ENCODE assay signal across 13 cellular contexts in the genomic region with DNA sequence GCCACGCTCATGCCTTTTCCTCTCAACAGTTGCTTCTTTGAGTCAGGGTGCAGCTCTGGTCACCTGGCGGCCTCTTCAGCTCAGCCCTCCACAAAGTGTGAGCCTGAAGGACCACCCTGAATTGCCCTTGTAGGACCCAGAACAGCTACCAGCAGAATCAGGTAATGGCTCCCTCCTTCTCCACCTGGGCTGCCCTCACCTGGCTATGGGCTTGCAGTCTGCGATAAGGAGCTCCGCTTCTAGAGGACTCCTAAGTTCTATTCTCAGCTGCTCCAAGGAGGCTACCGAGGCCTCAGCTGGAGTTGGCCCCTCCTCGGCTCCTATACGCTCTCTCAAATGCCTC. TPM values are rescaled to one million over a fixed set of nuclear protein-coding genes. Genes with fewer than 3 reads are reported as not detected.
DNase-seq lines count a peak whose midpoint lies in the region; ATAC-seq, FAIRE-seq and TF ChIP-seq lines count a peak whose summit lies in the region.
"Had no signal": no experiment of that assay in that cellular context is flagged by ENCODE, and none has a peak within 500 bp of the region (broad histone marks: within the 10 kb centered on the region; RNA-seq: fewer than 3 reads in every experiment).

No MANE protein-coding gene starts in this region.

- no peaks in the 10 kb centered on the region for H3K9me3 Mint-ChIP-seq in stimulated activated memory B cell treated with anti-CD40 and anti-IgM and Interleukin-4, amounts not matched to agents 10 μg/mL and 1 μg/mL and 100 μg/mL, for 72 hours

- TF ChIP-seq POLR2A in HCT116 (IDR thresholded peaks at IDR 0.05; ENCODE audit: borderline replicate concordance, extremely low read depth, insufficient read depth, insufficient read length) = no peak
- TF ChIP-seq POLR2A in HepG2 (IDR thresholded peaks at IDR 0.05; ENCODE audit: insufficient read depth in 1 of 2, low read depth in 2 of 2, low read length in 2 of 2) = no peak

- no peak overlapping the region for H2BK15ac ChIP-seq in mesendoderm (replicated peaks; ENCODE audit: low read depth)

- POLR2A ChIA-PET in HCT116 (lab: Charles Lee) = interaction anchor here (0.9 to 2.8 kb wide), 3 partner anchors 13 to 133 kb away, joined by 3 to 17 read pairs (median 13); a partner anchor contains a TSS
- POLR2A ChIA-PET in HepG2 (lab: Yijun Ruan, JAX) = interaction anchor here (0.7 to 3.4 kb wide), 25 partner anchors 8 to 230 kb away, joined by 3 to 28 read pairs (median 4); a partner anchor contains a TSS

- H3K4me2 ChIP-seq in HCT116 (ENCODE audit: low read length) = peak overlapping the region; percentile 91
- H3K4me2 ChIP-seq in HepG2 (ENCODE audit: low read depth, low read length) = peak overlapping the region; percentile 94
- H3K4me2 ChIP-seq in mesendoderm (ENCODE audit: low read length) = no peak overlapping the region

- RAD21 ChIA-PET in HCT116 (lab: Charles Lee; ENCODE audit: low non-redundant PET in 1 of 2, low total read pairs in 2 of 2, uncharacterized antibody in 2 of 2, unreplicated experiment in 2 of 2) = interaction anchor here in 1 of 2 experiments (0.6 kb wide), 1 partner anchor 31 kb away, joined by 3 read pairs; no protein-coding TSS in a partner anchor

- no peak overlapping the region for H2BK120ac ChIP-seq in mesendoderm (ENCODE audit: low read depth, low read length)

- ATAC-seq in HCT116 = no peak
- no peak for ATAC-seq in HepG2
- ATAC-seq in stimulated activated memory B cell treated with anti-CD40 and anti-IgM and Interleukin-4, amounts not matched to agents 10 μg/mL and 1 μg/mL and 100 μg/mL, for 72 hours = no peak
- ATAC-seq: gastrocnemius medialis had no signal

- H3K9ac ChIP-seq in HCT116 (ENCODE audit: low read length) (peak overlapping the region; percentile 72), HepG2 (ENCODE audit: insufficient read depth, low read depth, low read length) (peak overlapping the region; percentile 80), mesendoderm (ENCODE audit: low read length) (no peak overlapping the region)

- H3K36me3 Mint-ChIP-seq in stimulated activated memory B cell treated with anti-CD40 and anti-IgM and Interleukin-4, amounts not matched to agents 10 μg/mL and 1 μg/mL and 100 μg/mL, for 72 hours = peaks cover 49% of the 10 kb centered on the region

- DNase-seq in HCT116 (ENCODE audit: low read depth, low spot score) (no peak), caudate nucleus (lab: John Stamatoyannopoulos, UW) (no peak), HepG2 (ENCODE audit: low spot score) (no peak), mesendoderm (no peak), NCI-H524 (lab: John Stamatoyannopoulos, UW) (no peak), G401 (ENCODE audit: low spot score) (no peak), anterior cingulate cortex (lab: John Stamatoyannopoulos, UW) (no peak)
- DNase-seq: activated naive CD4-positive, alpha-beta T cell; gastrocnemius medialis; T-helper 9 cell had no signal

- H2AFZ ChIP-seq in HCT116 (ENCODE audit: low read depth, low read length, poor library complexity, severe bottlenecking) (no peak overlapping the region), HepG2 (ENCODE audit: low read length) (no peak overlapping the region)

- no peaks in the 10 kb centered on the region for H3K9me2 ChIP-seq in HCT116 (ENCODE audit: insufficient read depth)

- H3K4me3 ChIP-seq in HCT116 (replicated peaks in 1 of 2; ENCODE audit: low read depth in 1 of 2, low read length in 2 of 2) = peak overlapping the region in 1 of 2 experiments; percentile 55; a peak in 2 of 4 replicates
- peak overlapping the region; percentile 45 to 67 (median 48); a peak in 5 of 6 replicates for H3K4me3 ChIP-seq in HepG2 (replicated peaks in 1 of 3; ENCODE audit: insufficient read depth in 1 of 3, low read depth in 2 of 3, low read length in 3 of 3)
- H3K4me3 ChIP-seq in mesendoderm (ENCODE audit: low read length) = no peak overlapping the region
- H3K4me3 ChIP-seq: gastrocnemius medialis had no signal

- WGBS in HepG2 (ENCODE audit: low lambda C conversion rate) = 63% methylated on average over 7 of the region's 7 CpGs
- WGBS in mesendoderm (ENCODE audit: extremely low coverage, insufficient coverage, low lambda C conversion rate) = no CpG with 5 or more reads among the region's 7 CpGs

- no peak overlapping the region for H3K4ac ChIP-seq in mesendoderm (ENCODE audit: low read depth, low read length)

- BruUV-seq in HCT116 (replicated peaks; lab: Mats Ljungman, UMichigan) = TSS peak; percentile 78
- BruUV-seq in HepG2 (replicated peaks; lab: Mats Ljungman, UMichigan) = TSS peak; percentile 92

- CTCF ChIA-PET in HCT116 (lab: Charles Lee) (interaction anchor here (0.7 to 3.6 kb wide), 5 partner anchors 7 to 103 kb away, joined by 3 to 80 read pairs (median 18); a partner anchor contains a TSS), HepG2 (lab: Yijun Ruan, JAX; ENCODE audit: low intra/inter-chr PET ratio, low total read pairs) (interaction anchor here (2.1 kb wide), 1 partner anchor 13 kb away, joined by 6 read pairs; no protein-coding TSS in a partner anchor)

- H3K4me1 Mint-ChIP-seq in stimulated activated memory B cell treated with anti-CD40 and anti-IgM and Interleukin-4, amounts not matched to agents 10 μg/mL and 1 μg/mL and 100 μg/mL, for 72 hours = peaks cover 13% of the 10 kb centered on the region

- H3K27ac ChIP-seq in HCT116 (ENCODE audit: low read depth, low read length) (peak overlapping the region; percentile 77), caudate nucleus (ENCODE audit: low read depth, low read length) (peak overlapping the region; percentile 99), HepG2 (ENCODE audit: extremely low read length, insufficient read depth, low read length) (peak overlapping the region; percentile 85), mesendoderm (ENCODE audit: low read depth, low read length) (no peak overlapping the region)
- H3K27ac ChIP-seq: gastrocnemius medialis had no signal

- no peak for FAIRE-seq in HepG2 (lab: Jason Lieb, UNC)
- FAIRE-seq: colon had no signal

- H3K4me3 Mint-ChIP-seq in stimulated activated memory B cell treated with anti-CD40 and anti-IgM and Interleukin-4, amounts not matched to agents 10 μg/mL and 1 μg/mL and 100 μg/mL, for 72 hours = no peak overlapping the region

- no peak overlapping the region for H2BK5ac ChIP-seq in mesendoderm (ENCODE audit: low read length)

- H3K18ac ChIP-seq in mesendoderm (ENCODE audit: low read length) = no peak overlapping the region

- H4K5ac ChIP-seq in mesendoderm (ENCODE audit: low read length) = no peak overlapping the region

- peaks cover 34 to 55% of the 10 kb centered on the region in 2 experiments for H3K4me1 ChIP-seq in HCT116 (ENCODE audit: control insufficient read depth in 1 of 2, insufficient read depth in 2 of 2, low read length in 2 of 2)
- peaks cover 25% of the 10 kb centered on the region for H3K4me1 ChIP-seq in HepG2 (ENCODE audit: insufficient read depth, low read length)
- no peaks in the 10 kb centered on the region for H3K4me1 ChIP-seq in mesendoderm (ENCODE audit: control insufficient read depth, low read depth, low read length)
- H3K4me1 ChIP-seq: gastrocnemius medialis had no signal

- H4K20me1 ChIP-seq in HCT116 (ENCODE audit: insufficient read depth) = no peaks in the 10 kb centered on the region
- no peaks in the 10 kb centered on the region for H4K20me1 ChIP-seq in HepG2 (ENCODE audit: insufficient read depth, low read length)

- H4K8ac ChIP-seq in mesendoderm (ENCODE audit: low read depth, low read length) = no peak overlapping the region

- no peaks in the 10 kb centered on the region for H3K27me3 Mint-ChIP-seq in stimulated activated memory B cell treated with anti-CD40 and anti-IgM and Interleukin-4, amounts not matched to agents 10 μg/mL and 1 μg/mL and 100 μg/mL, for 72 hours

- TF ChIP-seq CTCF in HCT116 (IDR thresholded peaks at IDR 0.05 in 2 of 3, conservative IDR thresholded peaks at IDR 0.05 in 1 of 3; ENCODE audit: borderline replicate concordance in 1 of 3, insufficient read depth in 1 of 3, low read depth in 2 of 3, low read length in 2 of 3) (no peak), HepG2 (CRISPR knock-in tag; IDR thresholded peaks at IDR 0.05) (no peak; the same call in 1 of the 2 replicates)

- intact Hi-C loops in HCT116 (cut with micrococcal nuclease) (no loop called here), HepG2 (cut with micrococcal nuclease; ENCODE audit: unreplicated experiment) (loop anchor here (1.0 kb wide), 1 partner anchor 13 kb away; a partner anchor contains a TSS)

- no peaks in the 10 kb centered on the region for H3K79me1 ChIP-seq in mesendoderm (ENCODE audit: low read length)

- TF ChIP-seq EP300 in HepG2 (IDR thresholded peaks at IDR 0.05; ENCODE audit: low read depth in 2 of 2, low read length in 2 of 2) (no peak), HepG2 (CRISPR knock-in tag; IDR thresholded peaks at IDR 0.05; ENCODE audit: borderline replicate concordance) (no peak)

- in situ Hi-C loops in HepG2 (cut with HindIII; ENCODE audit: extremely low pct_ligation_motif_present, low pct_unique_long_range_greater_than_20kb) = no loop called here
- in situ Hi-C loops in G401 (cut with HindIII; ENCODE audit: low sequenced_read_pairs) = no loop called here

- H3K27ac Mint-ChIP-seq in stimulated activated memory B cell treated with anti-CD40 and anti-IgM and Interleukin-4, amounts not matched to agents 10 μg/mL and 1 μg/mL and 100 μg/mL, for 72 hours = peak overlapping the region; percentile 81

- H3K9me3 ChIP-seq in HCT116 (ENCODE audit: control insufficient read depth in 1 of 2, insufficient read depth in 1 of 2, low read depth in 1 of 2, low read length in 2 of 2) (no peaks in the 10 kb centered on the region), HepG2 (ENCODE audit: low read length) (no peaks in the 10 kb centered on the region)
- H3K9me3 ChIP-seq: gastrocnemius medialis had no signal

- no peak overlapping the region for H3K56ac ChIP-seq in mesendoderm (ENCODE audit: low read length)

- no peak overlapping the region for H3K23ac ChIP-seq in mesendoderm (ENCODE audit: low read length)

- TF ChIP-seq RAD21 in HCT116 (IDR thresholded peaks at IDR 0.05; ENCODE audit: low read depth) (no peak), HepG2 (CRISPR knock-in tag; IDR thresholded peaks at IDR 0.05) (no peak)

- peaks cover 16 to 19% of the 10 kb centered on the region in 2 experiments; a peak in 3 of 4 replicates for H3K36me3 ChIP-seq in HCT116 (ENCODE audit: control insufficient read depth in 1 of 2, insufficient read depth in 2 of 2, low read length in 2 of 2)
- peaks cover 15 to 28% of the 10 kb centered on the region in 2 experiments for H3K36me3 ChIP-seq in HepG2 (replicated peaks in 1 of 2; ENCODE audit: control insufficient read depth in 1 of 2, insufficient read depth in 2 of 2, low read length in 2 of 2)
- H3K36me3 ChIP-seq in mesendoderm (ENCODE audit: control insufficient read depth, insufficient read depth, low read length) = no peaks in the 10 kb centered on the region

- no peak overlapping the region for H2AK5ac ChIP-seq in mesendoderm (ENCODE audit: low read length)

- H3K79me2 ChIP-seq in HCT116 (ENCODE audit: insufficient read depth, low read length) = no peaks in the 10 kb centered on the region
- H3K79me2 ChIP-seq in HepG2 (ENCODE audit: insufficient read depth, low read length) = peaks cover 6% of the 10 kb centered on the region
- H3K79me2 ChIP-seq in mesendoderm (ENCODE audit: control insufficient read depth, insufficient read depth, low read length) = no peaks in the 10 kb centered on the region

- H3K27me3 ChIP-seq in HCT116 (ENCODE audit: insufficient read depth, low read length) (no peaks in the 10 kb centered on the region), HepG2 (ENCODE audit: control insufficient read depth in 1 of 2, insufficient read depth in 2 of 2, low read length in 2 of 2) (no peaks in the 10 kb centered on the region), mesendoderm (ENCODE audit: insufficient read depth, low read length, poor library complexity) (no peaks in the 10 kb centered on the region)
- H3K27me3 ChIP-seq: gastrocnemius medialis had no signal

RNA-seq across cellular contexts. Expression of a gene that starts 13.4 kb away (rescaled TPM):
- total RNA-seq in HCT116 (2021; ENCODE audit: unreplicated experiment) = 0.12 TPM
- polyA plus RNA-seq in HCT116 (2012) = 0.79 and 1.0 TPM in 2 replicates
- not detected in 2 replicates for total RNA-seq in HepG2 (2016; rRNA removed; fragmentation: Illumina TruSeq; extraction: Trizol)
- not detected in 2 replicates for total RNA-seq in HepG2 (2016; cell fraction: cytosol; rRNA removed; fragmentation: Illumina TruSeq; extraction: Trizol; ENCODE audit: low read depth)
- total RNA-seq in HepG2 (2016; cell fraction: insoluble cytoplasmic fraction; rRNA removed; fragmentation: Illumina TruSeq; extraction: Trizol) = 0.09 TPM in 1 of 2 replicates, not detected in the other
- not detected in 2 replicates for total RNA-seq in HepG2 (2016; cell fraction: membrane; rRNA removed; fragmentation: Illumina TruSeq; extraction: Trizol)
- not detected in 2 replicates for total RNA-seq in HepG2 (2016; cell fraction: nucleus; rRNA removed; fragmentation: Illumina TruSeq; extraction: Trizol)
- polyA plus RNA-seq in HepG2 (2011; rRNA removed) = 0.05 TPM in 1 of 2 replicates, not detected in the other
- polyA plus RNA-seq in HepG2 (2011; cell fraction: cytosol; rRNA removed) = 0.05 TPM in 1 of 2 replicates, not detected in the other
- polyA plus RNA-seq in HepG2 (2011; cell fraction: nucleus; rRNA removed) = 0.35 and 0.80 TPM in 2 replicates
- polyA plus RNA-seq in HepG2 (2012) = 0.20 and 0.48 TPM in 2 replicates
- polyA plus RNA-seq in HepG2 (2016; cell fraction: cytosol; fragmentation: Illumina TruSeq; extraction: Trizol; ENCODE audit: low read depth) = not detected in 2 replicates
- 0.14 TPM in 1 of 2 replicates, not detected in the other for polyA plus RNA-seq in HepG2 (2016; cell fraction: insoluble cytoplasmic fraction; fragmentation: Illumina TruSeq; extraction: Trizol; ENCODE audit: low read depth)
- polyA plus RNA-seq in HepG2 (2016; cell fraction: membrane; fragmentation: Illumina TruSeq; extraction: Trizol; ENCODE audit: low read depth) = not detected in 2 replicates
- not detected in 2 replicates for polyA plus RNA-seq in HepG2 (2016; cell fraction: nucleus; fragmentation: Illumina TruSeq; extraction: Trizol; ENCODE audit: insufficient read depth, low read depth)
- not detected in 2 replicates for polyA minus RNA-seq in HepG2 (2011; rRNA and poly(A)+ RNA removed; ENCODE audit: low replicate concordance)
- not detected in 2 replicates for polyA minus RNA-seq in HepG2 (2011; cell fraction: cytosol; rRNA and poly(A)+ RNA removed)
- polyA minus RNA-seq in HepG2 (2011; cell fraction: nucleus; rRNA and poly(A)+ RNA removed) = 0.26 TPM in 1 of 2 replicates, not detected in the other
- polyA plus RNA-seq in mesendoderm (2013, experiment 1 of 2) = not detected
- polyA plus RNA-seq in mesendoderm (2013, experiment 2 of 2) = 0.03 TPM
- total RNA-seq in G401 (2014; rRNA removed; shearing (Covaris generic)) = not detected in 2 replicates
- total RNA-seq: RPMI7951 had no signal

RNA-seq across cellular contexts. Expression of a gene that starts 20.4 kb away (rescaled TPM):
- total RNA-seq in HCT116 (2021; ENCODE audit: unreplicated experiment) = 83.3 TPM
- 55.3 and 61.6 TPM in 2 replicates for polyA plus RNA-seq in HCT116 (2012)
- total RNA-seq in HepG2 (2016; rRNA removed; fragmentation: Illumina TruSeq; extraction: Trizol) = 17.8 and 32.0 TPM in 2 replicates
- total RNA-seq in HepG2 (2016; cell fraction: cytosol; rRNA removed; fragmentation: Illumina TruSeq; extraction: Trizol; ENCODE audit: low read depth) = 38.8 and 39.2 TPM in 2 replicates
- total RNA-seq in HepG2 (2016; cell fraction: insoluble cytoplasmic fraction; rRNA removed; fragmentation: Illumina TruSeq; extraction: Trizol) = 17.8 and 31.1 TPM in 2 replicates
- total RNA-seq in HepG2 (2016; cell fraction: membrane; rRNA removed; fragmentation: Illumina TruSeq; extraction: Trizol) = 9.2 and 11.3 TPM in 2 replicates
- total RNA-seq in HepG2 (2016; cell fraction: nucleus; rRNA removed; fragmentation: Illumina TruSeq; extraction: Trizol) = 41.9 and 45.5 TPM in 2 replicates
- 27.7 and 33.4 TPM in 2 replicates for polyA plus RNA-seq in HepG2 (2011; rRNA removed)
- 8.7 and 11.9 TPM in 2 replicates for polyA plus RNA-seq in HepG2 (2011; cell fraction: cytosol; rRNA removed)
- polyA plus RNA-seq in HepG2 (2011; cell fraction: nucleus; rRNA removed) = 256 and 300 TPM in 2 replicates
- 38.2 and 41.9 TPM in 2 replicates for polyA plus RNA-seq in HepG2 (2012)
- 1.7 and 1.9 TPM in 2 replicates for polyA plus RNA-seq in HepG2 (2016; cell fraction: cytosol; fragmentation: Illumina TruSeq; extraction: Trizol; ENCODE audit: low read depth)
- 12.2 and 17.3 TPM in 2 replicates for polyA plus RNA-seq in HepG2 (2016; cell fraction: insoluble cytoplasmic fraction; fragmentation: Illumina TruSeq; extraction: Trizol; ENCODE audit: low read depth)
- 3.6 and 4.1 TPM in 2 replicates for polyA plus RNA-seq in HepG2 (2016; cell fraction: membrane; fragmentation: Illumina TruSeq; extraction: Trizol; ENCODE audit: low read depth)
- polyA plus RNA-seq in HepG2 (2016; cell fraction: nucleus; fragmentation: Illumina TruSeq; extraction: Trizol; ENCODE audit: insufficient read depth, low read depth) = 112 and 116 TPM in 2 replicates
- polyA minus RNA-seq in HepG2 (2011; rRNA and poly(A)+ RNA removed; ENCODE audit: low replicate concordance) = 51.0 and 71.9 TPM in 2 replicates
- polyA minus RNA-seq in HepG2 (2011; cell fraction: cytosol; rRNA and poly(A)+ RNA removed) = 15.1 and 15.3 TPM in 2 replicates
- 69.1 and 72.6 TPM in 2 replicates for polyA minus RNA-seq in HepG2 (2011; cell fraction: nucleus; rRNA and poly(A)+ RNA removed)
- polyA plus RNA-seq in mesendoderm (2013, experiment 1 of 2) = 12.6 TPM
- polyA plus RNA-seq in mesendoderm (2013, experiment 2 of 2) = 11.4 TPM
- total RNA-seq in G401 (2014; rRNA removed; shearing (Covaris generic)) = 16.7 and 40.0 TPM in 2 replicates

RNA-seq across cellular contexts. Expression of a gene that starts 20.5 kb away (rescaled TPM):
- 149 TPM for total RNA-seq in HCT116 (2021; ENCODE audit: unreplicated experiment)
- polyA plus RNA-seq in HCT116 (2012) = 107 and 111 TPM in 2 replicates
- 99.4 and 109 TPM in 2 replicates for total RNA-seq in HepG2 (2016; rRNA removed; fragmentation: Illumina TruSeq; extraction: Trizol)
- 35.7 and 41.2 TPM in 2 replicates for total RNA-seq in HepG2 (2016; cell fraction: cytosol; rRNA removed; fragmentation: Illumina TruSeq; extraction: Trizol; ENCODE audit: low read depth)
- 105 and 112 TPM in 2 replicates for total RNA-seq in HepG2 (2016; cell fraction: insoluble cytoplasmic fraction; rRNA removed; fragmentation: Illumina TruSeq; extraction: Trizol)
- 35.1 and 45.2 TPM in 2 replicates for total RNA-seq in HepG2 (2016; cell fraction: membrane; rRNA removed; fragmentation: Illumina TruSeq; extraction: Trizol)
- total RNA-seq in HepG2 (2016; cell fraction: nucleus; rRNA removed; fragmentation: Illumina TruSeq; extraction: Trizol) = 76.4 and 82.2 TPM in 2 replicates
- polyA plus RNA-seq in HepG2 (2011; rRNA removed) = 67.7 and 80.1 TPM in 2 replicates
- polyA plus RNA-seq in HepG2 (2011; cell fraction: cytosol; rRNA removed) = 59.4 and 67.4 TPM in 2 replicates
- 191 and 218 TPM in 2 replicates for polyA plus RNA-seq in HepG2 (2011; cell fraction: nucleus; rRNA removed)
- 57.3 and 65.0 TPM in 2 replicates for polyA plus RNA-seq in HepG2 (2012)
- 20.2 and 20.5 TPM in 2 replicates for polyA plus RNA-seq in HepG2 (2016; cell fraction: cytosol; fragmentation: Illumina TruSeq; extraction: Trizol; ENCODE audit: low read depth)
- polyA plus RNA-seq in HepG2 (2016; cell fraction: insoluble cytoplasmic fraction; fragmentation: Illumina TruSeq; extraction: Trizol; ENCODE audit: low read depth) = 110 and 119 TPM in 2 replicates
- 27.8 and 32.7 TPM in 2 replicates for polyA plus RNA-seq in HepG2 (2016; cell fraction: membrane; fragmentation: Illumina TruSeq; extraction: Trizol; ENCODE audit: low read depth)
- polyA plus RNA-seq in HepG2 (2016; cell fraction: nucleus; fragmentation: Illumina TruSeq; extraction: Trizol; ENCODE audit: insufficient read depth, low read depth) = 131 and 143 TPM in 2 replicates
- 42.3 and 45.2 TPM in 2 replicates for polyA minus RNA-seq in HepG2 (2011; rRNA and poly(A)+ RNA removed; ENCODE audit: low replicate concordance)
- polyA minus RNA-seq in HepG2 (2011; cell fraction: cytosol; rRNA and poly(A)+ RNA removed) = 17.6 and 28.8 TPM in 2 replicates
- polyA minus RNA-seq in HepG2 (2011; cell fraction: nucleus; rRNA and poly(A)+ RNA removed) = 90.4 and 101 TPM in 2 replicates
- 68.5 TPM for polyA plus RNA-seq in mesendoderm (2013, experiment 1 of 2)
- 69.7 TPM for polyA plus RNA-seq in mesendoderm (2013, experiment 2 of 2)
- total RNA-seq in G401 (2014; rRNA removed; shearing (Covaris generic)) = 94.1 and 162 TPM in 2 replicates

RNA-seq across cellular contexts. Expression of a gene that starts 59.0 kb away (rescaled TPM):
- total RNA-seq in HCT116 (2021; ENCODE audit: unreplicated experiment) (30.3 TPM), HepG2 (2016; rRNA removed; fragmentation: Illumina TruSeq; extraction: Trizol) (1.9 and 2.8 TPM in 2 replicates)
- polyA plus RNA-seq in HCT116 (2012) = 24.7 and 39.5 TPM in 2 replicates
- 0.61 and 0.79 TPM in 2 replicates for total RNA-seq in HepG2 (2016; cell fraction: cytosol; rRNA removed; fragmentation: Illumina TruSeq; extraction: Trizol; ENCODE audit: low read depth)
- total RNA-seq in HepG2 (2016; cell fraction: insoluble cytoplasmic fraction; rRNA removed; fragmentation: Illumina TruSeq; extraction: Trizol) = 1.1 and 2.7 TPM in 2 replicates
- 0.83 and 1.2 TPM in 2 replicates for total RNA-seq in HepG2 (2016; cell fraction: membrane; rRNA removed; fragmentation: Illumina TruSeq; extraction: Trizol)
- total RNA-seq in HepG2 (2016; cell fraction: nucleus; rRNA removed; fragmentation: Illumina TruSeq; extraction: Trizol) = 3.0 and 3.8 TPM in 2 replicates
- polyA plus RNA-seq in HepG2 (2011; rRNA removed) = 8.1 and 11.2 TPM in 2 replicates
- 1.6 and 2.5 TPM in 2 replicates for polyA plus RNA-seq in HepG2 (2011; cell fraction: cytosol; rRNA removed)
- polyA plus RNA-seq in HepG2 (2011; cell fraction: nucleus; rRNA removed) = 122 and 144 TPM in 2 replicates
- 9.5 and 12.7 TPM in 2 replicates for polyA plus RNA-seq in HepG2 (2012)
- polyA plus RNA-seq in HepG2 (2016; cell fraction: cytosol; fragmentation: Illumina TruSeq; extraction: Trizol; ENCODE audit: low read depth) = 0.53 and 1.00 TPM in 2 replicates
- 0.63 and 1.4 TPM in 2 replicates for polyA plus RNA-seq in HepG2 (2016; cell fraction: insoluble cytoplasmic fraction; fragmentation: Illumina TruSeq; extraction: Trizol; ENCODE audit: low read depth)
- 0.49 and 0.86 TPM in 2 replicates for polyA plus RNA-seq in HepG2 (2016; cell fraction: membrane; fragmentation: Illumina TruSeq; extraction: Trizol; ENCODE audit: low read depth)
- polyA plus RNA-seq in HepG2 (2016; cell fraction: nucleus; fragmentation: Illumina TruSeq; extraction: Trizol; ENCODE audit: insufficient read depth, low read depth) = 12.0 and 13.6 TPM in 2 replicates
- polyA minus RNA-seq in HepG2 (2011; rRNA and poly(A)+ RNA removed; ENCODE audit: low replicate concordance) = 7.2 and 13.2 TPM in 2 replicates
- polyA minus RNA-seq in HepG2 (2011; cell fraction: cytosol; rRNA and poly(A)+ RNA removed) = 3.0 and 6.8 TPM in 2 replicates
- 16.5 and 25.7 TPM in 2 replicates for polyA minus RNA-seq in HepG2 (2011; cell fraction: nucleus; rRNA and poly(A)+ RNA removed)
- 1.8 TPM for polyA plus RNA-seq in mesendoderm (2013, experiment 1 of 2)
- 1.1 TPM for polyA plus RNA-seq in mesendoderm (2013, experiment 2 of 2)
- 0.18 and 3.9 TPM in 2 replicates for total RNA-seq in G401 (2014; rRNA removed; shearing (Covaris generic))
- total RNA-seq: RPMI7951 had no signal
